Comparison of ENCODE assay signal across 27 cellular contexts in the genomic region with DNA sequence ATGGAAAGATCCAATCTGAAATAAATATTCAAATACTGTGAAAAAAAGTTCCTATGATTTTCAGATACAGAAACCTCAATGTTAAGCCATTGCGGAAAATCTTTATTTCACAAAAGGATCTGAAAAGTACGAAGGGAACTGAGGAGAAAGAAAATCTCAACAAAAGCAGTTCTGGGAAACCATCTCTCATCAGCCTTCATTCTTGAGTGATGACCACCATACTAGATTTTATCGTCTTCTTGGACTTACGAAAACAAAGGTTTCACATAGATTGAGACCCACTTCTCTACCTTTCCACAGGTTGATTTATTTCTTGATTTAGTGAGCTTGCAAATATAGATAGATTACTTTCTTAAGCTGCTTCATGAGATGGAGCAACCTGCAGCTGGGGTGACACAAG.
"Had no signal": no experiment of that assay in that cellular context is flagged by ENCODE, and none has a peak within 500 bp of the region (broad histone marks: within the 10 kb centered on the region; RNA-seq: fewer than 3 reads in every experiment).

No MANE protein-coding gene starts in this region.

- H3K9me3 Mint-ChIP-seq: stimulated activated effector memory CD8-positive, alpha-beta T cell treated with anti-CD3 and anti-CD28 coated beads, Interleukin-12 subunit alpha, Interleukin-12 subunit beta, amount 100 ng/mL, for 72 hours; stimulated activated memory B cell treated with anti-CD40 and anti-IgM and Interleukin-4, amounts not matched to agents 10 μg/mL and 1 μg/mL and 100 μg/mL, for 72 hours; stimulated activated naive CD8-positive, alpha-beta T cell treated with anti-CD3 and anti-CD28 coated beads, Interleukin-15, amount 100 ng/mL, for 72 hours; stimulated activated naive CD8-positive, alpha-beta T cell treated with anti-CD3 and anti-CD28 coated beads, Interleukin-15, Interleukin-2, amounts not matched to agents 100 ng/mL and 50 ng/mL, for 24 hours had no signal

- ATAC-seq: stimulated activated effector memory CD8-positive, alpha-beta T cell treated with anti-CD3 and anti-CD28 coated beads, Interleukin-12 subunit alpha, Interleukin-12 subunit beta, amount 100 ng/mL, for 72 hours; stimulated activated memory B cell treated with anti-CD40 and anti-IgM and Interleukin-4, amounts not matched to agents 10 μg/mL and 1 μg/mL and 100 μg/mL, for 72 hours; stimulated activated naive B cell treated with anti-CD40 and anti-IgM and Interleukin-4, amounts not matched to agents 10 μg/mL and 1 μg/mL and 100 μg/mL, for 72 hours; stimulated activated naive CD8-positive, alpha-beta T cell treated with anti-CD3 and anti-CD28 coated beads, Interleukin-15, amount 100 ng/mL, for 72 hours; stimulated activated naive CD8-positive, alpha-beta T cell treated with anti-CD3 and anti-CD28 coated beads, Interleukin-15, Interleukin-2, amounts not matched to agents 100 U/mL and 50 U/mL, for 24 hours; upper lobe of right lung had no signal

- H3K27ac Mint-ChIP-seq: stimulated activated effector memory CD8-positive, alpha-beta T cell treated with anti-CD3 and anti-CD28 coated beads, Interleukin-12 subunit alpha, Interleukin-12 subunit beta, amount 100 ng/mL, for 72 hours; stimulated activated memory B cell treated with anti-CD40 and anti-IgM and Interleukin-4, amounts not matched to agents 10 μg/mL and 1 μg/mL and 100 μg/mL, for 72 hours; stimulated activated naive B cell treated with anti-CD40 and anti-IgM and Interleukin-4, amounts not matched to agents 10 μg/mL and 1 μg/mL and 100 μg/mL, for 72 hours; stimulated activated naive CD8-positive, alpha-beta T cell treated with anti-CD3 and anti-CD28 coated beads, Interleukin-15, amount 100 ng/mL, for 72 hours; stimulated activated naive CD8-positive, alpha-beta T cell treated with anti-CD3 and anti-CD28 coated beads, Interleukin-15, Interleukin-2, amounts not matched to agents 100 ng/mL and 50 ng/mL, for 24 hours; type B pancreatic cell had no signal

- H3K4me3 Mint-ChIP-seq: stimulated activated effector memory CD8-positive, alpha-beta T cell treated with anti-CD3 and anti-CD28 coated beads, Interleukin-12 subunit alpha, Interleukin-12 subunit beta, amount 100 ng/mL, for 72 hours; stimulated activated memory B cell treated with anti-CD40 and anti-IgM and Interleukin-4, amounts not matched to agents 10 μg/mL and 1 μg/mL and 100 μg/mL, for 72 hours; stimulated activated naive B cell treated with anti-CD40 and anti-IgM and Interleukin-4, amounts not matched to agents 10 μg/mL and 1 μg/mL and 100 μg/mL, for 72 hours; stimulated activated naive CD8-positive, alpha-beta T cell treated with anti-CD3 and anti-CD28 coated beads, Interleukin-15, amount 100 ng/mL, for 72 hours; stimulated activated naive CD8-positive, alpha-beta T cell treated with anti-CD3 and anti-CD28 coated beads, Interleukin-15, Interleukin-2, amounts not matched to agents 100 ng/mL and 50 ng/mL, for 24 hours; type B pancreatic cell had no signal

- H3K36me3 Mint-ChIP-seq: stimulated activated effector memory CD8-positive, alpha-beta T cell treated with anti-CD3 and anti-CD28 coated beads, Interleukin-12 subunit alpha, Interleukin-12 subunit beta, amount 100 ng/mL, for 72 hours; stimulated activated memory B cell treated with anti-CD40 and anti-IgM and Interleukin-4, amounts not matched to agents 10 μg/mL and 1 μg/mL and 100 μg/mL, for 72 hours; stimulated activated naive B cell treated with anti-CD40 and anti-IgM and Interleukin-4, amounts not matched to agents 10 μg/mL and 1 μg/mL and 100 μg/mL, for 72 hours had no signal

- H3K4me1 Mint-ChIP-seq: stimulated activated effector memory CD8-positive, alpha-beta T cell treated with anti-CD3 and anti-CD28 coated beads, Interleukin-12 subunit alpha, Interleukin-12 subunit beta, amount 100 ng/mL, for 72 hours; stimulated activated memory B cell treated with anti-CD40 and anti-IgM and Interleukin-4, amounts not matched to agents 10 μg/mL and 1 μg/mL and 100 μg/mL, for 72 hours; stimulated activated naive B cell treated with anti-CD40 and anti-IgM and Interleukin-4, amounts not matched to agents 10 μg/mL and 1 μg/mL and 100 μg/mL, for 72 hours; stimulated activated naive CD8-positive, alpha-beta T cell treated with anti-CD3 and anti-CD28 coated beads, Interleukin-15, amount 100 ng/mL, for 72 hours had no signal

- H3K27me3 Mint-ChIP-seq: stimulated activated memory B cell treated with anti-CD40 and anti-IgM and Interleukin-4, amounts not matched to agents 10 μg/mL and 1 μg/mL and 100 μg/mL, for 72 hours; type B pancreatic cell had no signal

- H3K4me1 ChIP-seq: suprapubic skin, testis, thyroid gland, tibial nerve, transverse colon, uterus had no signal

- H3K36me3 ChIP-seq: stomach, suprapubic skin, thoracic aorta, thyroid gland, tibial artery, tibial nerve, transverse colon, upper lobe of left lung, upper lobe of right lung, uterus had no signal

- H3K4me3 ChIP-seq: stomach, suprapubic skin, testis, thoracic aorta, thyroid gland, tibial artery, tibial nerve, transverse colon, upper lobe of left lung, upper lobe of right lung, uterus had no signal

- H3K27ac ChIP-seq: stomach, suprapubic skin, testis, thoracic aorta, thyroid gland, tibial artery, tibial nerve, transverse colon, upper lobe of left lung, upper lobe of right lung, uterus had no signal

- H3K27me3 ChIP-seq: stomach, suprapubic skin, testis, thyroid gland, tibial artery, tibial nerve, transverse colon, upper lobe of left lung, upper lobe of right lung, uterus had no signal

- H3K9me3 ChIP-seq: stomach, suprapubic skin, testis, thoracic aorta, thyroid gland, tibial artery, tibial nerve, transverse colon, upper lobe of left lung, upper lobe of right lung, uterus had no signal

- DNase-seq: stimulated activated CD4-positive, alpha-beta T cell treated with anti-CD3 and anti-CD28 coated beads, Interleukin-2, amount 100 ng/mL, for 24 hours; stimulated activated CD4-positive, alpha-beta T cell treated with anti-CD3 and anti-CD28 coated beads, Interleukin-2, amount 100 ng/mL, for 48 hours; stimulated activated CD4-positive, alpha-beta T cell treated with anti-CD3 and anti-CD28 coated beads, Interleukin-4, amount 100 ng/mL, for 1 hour; stimulated activated CD4-positive, alpha-beta T cell treated with anti-CD3 and anti-CD28 coated beads, Interleukin-4, amount 100 ng/mL, for 24 hours; stimulated activated CD4-positive, alpha-beta T cell treated with anti-CD3 and anti-CD28 coated beads, Interleukin-4, amount 100 ng/mL, for 4 hours; stimulated activated CD8-positive, alpha-beta memory T cell treated with anti-CD3 and anti-CD28 coated beads, Interleukin-4, amount 100 ng/mL, for 48 hours; stimulated activated naive B cell treated with anti-CD40 and anti-IgM and Interleukin-4, amounts not matched to agents 10 μg/mL and 1 μg/mL and 100 μg/mL, for 72 hours; stimulated activated naive CD4-positive, alpha-beta T cell; stimulated activated naive CD4-positive, alpha-beta T cell treated with Interleukin-2 at 50 U/mL for 16 hours; stimulated activated naive CD8-positive, alpha-beta T cell treated with anti-CD3 and anti-CD28 coated beads, Interleukin-15, amount 100 ng/mL, for 72 hours; stimulated activated naive CD8-positive, alpha-beta T cell treated with anti-CD3 and anti-CD28 coated beads, Interleukin-15, Interleukin-2, amounts not matched to agents 100 U/mL and 50 U/mL, for 24 hours; stomach; substantia nigra; testis; thyroid gland; tibial artery; transverse colon; upper lobe of left lung; upper lobe of right lung; uterus had no signal
